Comparison of ENCODE assay signal across 3 cellular contexts in the genomic region with DNA sequence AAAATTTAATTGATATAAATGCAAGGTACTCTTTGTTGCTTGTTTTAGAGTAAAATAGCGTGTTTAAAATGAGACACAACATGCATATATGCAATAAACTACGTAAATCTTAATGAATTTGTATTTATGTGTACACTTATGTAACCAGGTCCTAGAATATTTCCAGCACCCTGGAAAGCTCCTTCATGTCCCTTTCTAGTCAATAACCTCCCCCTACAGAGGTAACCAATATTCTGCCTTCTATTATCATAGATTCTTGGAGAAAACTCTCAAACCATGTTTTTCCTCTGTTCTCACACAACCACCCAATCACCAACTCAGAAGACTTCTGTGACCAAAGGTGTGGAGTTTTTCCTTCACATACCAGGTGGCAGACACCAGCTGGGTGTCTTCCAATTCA.
TF ChIP-seq lines count a peak whose summit lies in the region.

No MANE protein-coding gene starts in this region.

TF ChIP-seq in HCT116, 20 proteins besides CTCF, POLR2A, EP300 and RAD21:
- TF ChIP-seq, protein P1, sequence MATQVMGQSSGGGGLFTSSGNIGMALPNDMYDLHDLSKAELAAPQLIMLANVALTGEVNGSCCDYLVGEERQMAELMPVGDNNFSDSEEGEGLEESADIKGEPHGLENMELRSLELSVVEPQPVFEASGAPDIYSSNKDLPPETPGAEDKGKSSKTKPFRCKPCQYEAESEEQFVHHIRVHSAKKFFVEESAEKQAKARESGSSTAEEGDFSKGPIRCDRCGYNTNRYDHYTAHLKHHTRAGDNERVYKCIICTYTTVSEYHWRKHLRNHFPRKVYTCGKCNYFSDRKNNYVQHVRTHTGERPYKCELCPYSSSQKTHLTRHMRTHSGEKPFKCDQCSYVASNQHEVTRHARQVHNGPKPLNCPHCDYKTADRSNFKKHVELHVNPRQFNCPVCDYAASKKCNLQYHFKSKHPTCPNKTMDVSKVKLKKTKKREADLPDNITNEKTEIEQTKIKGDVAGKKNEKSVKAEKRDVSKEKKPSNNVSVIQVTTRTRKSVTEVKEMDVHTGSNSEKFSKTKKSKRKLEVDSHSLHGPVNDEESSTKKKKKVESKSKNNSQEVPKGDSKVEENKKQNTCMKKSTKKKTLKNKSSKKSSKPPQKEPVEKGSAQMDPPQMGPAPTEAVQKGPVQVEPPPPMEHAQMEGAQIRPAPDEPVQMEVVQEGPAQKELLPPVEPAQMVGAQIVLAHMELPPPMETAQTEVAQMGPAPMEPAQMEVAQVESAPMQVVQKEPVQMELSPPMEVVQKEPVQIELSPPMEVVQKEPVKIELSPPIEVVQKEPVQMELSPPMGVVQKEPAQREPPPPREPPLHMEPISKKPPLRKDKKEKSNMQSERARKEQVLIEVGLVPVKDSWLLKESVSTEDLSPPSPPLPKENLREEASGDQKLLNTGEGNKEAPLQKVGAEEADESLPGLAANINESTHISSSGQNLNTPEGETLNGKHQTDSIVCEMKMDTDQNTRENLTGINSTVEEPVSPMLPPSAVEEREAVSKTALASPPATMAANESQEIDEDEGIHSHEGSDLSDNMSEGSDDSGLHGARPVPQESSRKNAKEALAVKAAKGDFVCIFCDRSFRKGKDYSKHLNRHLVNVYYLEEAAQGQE (IDR thresholded peaks at IDR 0.05; ENCODE audit: low read depth) = peak; percentile 32
- TF ChIP-seq FOSL1 (IDR thresholded peaks at IDR 0.05; ENCODE audit: low read depth) = no peak
- no peak for TF ChIP-seq SRF (IDR thresholded peaks at IDR 0.05; ENCODE audit: low read depth)

TF ChIP-seq in GM12878, 131 proteins besides CTCF, POLR2A, EP300 and RAD21 (continued from another document):
- TF ChIP-seq, protein P1 (IDR thresholded peaks at IDR 0.05; ENCODE audit: low read depth, low read length) = 0 out of 2 replicates have a peak, but pooled peaks have one; percentile 18
- TF ChIP-seq KLF5 (IDR thresholded peaks at IDR 0.05; ENCODE audit: partially characterized antibody) = no peak
- no peak for TF ChIP-seq MTA2 (IDR thresholded peaks at IDR 0.05; ENCODE audit: low read depth)

TF ChIP-seq in liver, 16 proteins besides CTCF, POLR2A, EP300 and RAD21:
- TF ChIP-seq, protein P1 (IDR thresholded peaks at IDR 0.05) = peak; percentile 50
- TF ChIP-seq RXRA (IDR thresholded peaks at IDR 0.05) = no peak
